Comparison of ENCODE assay signal across 21 cellular contexts in genomic region chr6:16167219-16167618, GRCh38.
"Had no signal": no experiment of that assay in that cellular context is flagged by ENCODE, and none has a peak within 500 bp of the region (broad histone marks: within the 10 kb centered on the region; RNA-seq: fewer than 3 reads in every experiment).

No MANE protein-coding gene starts in this region.

- ATAC-seq: activated T-cell treated with anti-CD3 and anti-CD28 coated beads, Interleukin-2, amount 50 U/mL, for 4 hours; esophagus mucosa; gastroesophageal sphincter; heart left ventricle; naive thymus-derived CD4-positive, alpha-beta T cell had no signal

- H3K36me3 Mint-ChIP-seq: activated naive CD4-positive, alpha-beta T cell treated with anti-CD3 and anti-CD28 coated beads, Interleukin-2, amount 50 U/mL, for 24 hours; memory B cell; naive thymus-derived CD4-positive, alpha-beta T cell had no signal

- DNase-seq: activated CD4-positive, alpha-beta T cell treated with anti-CD3 and anti-CD28 coated beads, Interleukin-2, amount 50 U/mL, for 1 hour; activated CD4-positive, CD25-positive, alpha-beta regulatory T cell treated with anti-CD3 and anti-CD28 coated beads, Interleukin-2, amount 50 U/mL, for 72 hours; activated CD8-positive, alpha-beta memory T cell treated with anti-CD3 and anti-CD28 coated beads, Interleukin-2, amount 50 U/mL, for 4 hours; activated effector memory CD4-positive, alpha-beta T cell treated with Interleukin-2 at 50 U/mL for 16 hours; activated T-cell treated with anti-CD3 and anti-CD28 coated beads, Interleukin-2, amount 50 U/mL, for 4 hours; adrenal gland; effector CD8-positive, alpha-beta T cell; heart left ventricle; kidney glomerular epithelial cell; naive thymus-derived CD4-positive, alpha-beta T cell; stimulated activated naive CD4-positive, alpha-beta T cell treated with Interleukin-2 at 50 U/mL for 16 hours; tibial artery; uterus had no signal

- H3K27ac Mint-ChIP-seq: activated naive CD4-positive, alpha-beta T cell treated with anti-CD3 and anti-CD28 coated beads, Interleukin-2, amount 50 U/mL, for 24 hours; dendritic cell treated with granulocyte-macrophage colony-stimulating factor and Interleukin-4, amounts not matched to agents 40 ng/mL and 50 ng/mL, for 4 days; memory B cell; naive thymus-derived CD4-positive, alpha-beta T cell; T-helper 1 cell treated with Interleukin-12 subunit alpha and Interleukin-12 subunit beta and Interleukin-4 antibody, amounts not matched to agents 30 μg/mL and 1 μg/mL, for 36 hours had no signal

- H3K9me3 Mint-ChIP-seq: activated naive CD4-positive, alpha-beta T cell treated with anti-CD3 and anti-CD28 coated beads, Interleukin-2, amount 50 U/mL, for 24 hours; activated T-cell treated with anti-CD3 and anti-CD28 coated beads, Interleukin-2, amount 50 U/mL, for 4 hours; dendritic cell treated with granulocyte-macrophage colony-stimulating factor and Interleukin-4, amounts not matched to agents 40 ng/mL and 50 ng/mL, for 4 days; memory B cell; T-helper 1 cell treated with Interleukin-12 subunit alpha and Interleukin-12 subunit beta and Interleukin-4 antibody, amounts not matched to agents 30 μg/mL and 1 μg/mL, for 36 hours had no signal

- H3K4me3 Mint-ChIP-seq: activated naive CD4-positive, alpha-beta T cell treated with anti-CD3 and anti-CD28 coated beads, Interleukin-2, amount 50 U/mL, for 24 hours; activated T-cell treated with anti-CD3 and anti-CD28 coated beads, Interleukin-2, amount 50 U/mL, for 4 hours; dendritic cell treated with granulocyte-macrophage colony-stimulating factor and Interleukin-4, amounts not matched to agents 40 ng/mL and 50 ng/mL, for 4 days; memory B cell; naive thymus-derived CD4-positive, alpha-beta T cell; T-helper 1 cell treated with Interleukin-12 subunit alpha and Interleukin-12 subunit beta and Interleukin-4 antibody, amounts not matched to agents 30 μg/mL and 1 μg/mL, for 36 hours had no signal

- H3K9me3 ChIP-seq: adrenal gland, gastroesophageal sphincter, heart left ventricle, tibial artery, uterus had no signal

- H3K27ac ChIP-seq: adrenal gland, gastroesophageal sphincter, heart left ventricle, tibial artery, VCaP had no signal

- H3K27me3 ChIP-seq: adrenal gland, cardiac muscle cell, gastroesophageal sphincter, tibial artery, uterus had no signal

- H3K36me3 ChIP-seq: adrenal gland, cardiac muscle cell, gastroesophageal sphincter, heart left ventricle, tibial artery, uterus had no signal

- H3K4me1 ChIP-seq: heart left ventricle, tibial artery, uterus had no signal

- H3K4me3 ChIP-seq: adrenal gland, cardiac muscle cell, gastroesophageal sphincter, heart left ventricle, tibial artery, uterus had no signal
